ENCODE assay signal across 1 cellular context in the genomic region with DNA sequence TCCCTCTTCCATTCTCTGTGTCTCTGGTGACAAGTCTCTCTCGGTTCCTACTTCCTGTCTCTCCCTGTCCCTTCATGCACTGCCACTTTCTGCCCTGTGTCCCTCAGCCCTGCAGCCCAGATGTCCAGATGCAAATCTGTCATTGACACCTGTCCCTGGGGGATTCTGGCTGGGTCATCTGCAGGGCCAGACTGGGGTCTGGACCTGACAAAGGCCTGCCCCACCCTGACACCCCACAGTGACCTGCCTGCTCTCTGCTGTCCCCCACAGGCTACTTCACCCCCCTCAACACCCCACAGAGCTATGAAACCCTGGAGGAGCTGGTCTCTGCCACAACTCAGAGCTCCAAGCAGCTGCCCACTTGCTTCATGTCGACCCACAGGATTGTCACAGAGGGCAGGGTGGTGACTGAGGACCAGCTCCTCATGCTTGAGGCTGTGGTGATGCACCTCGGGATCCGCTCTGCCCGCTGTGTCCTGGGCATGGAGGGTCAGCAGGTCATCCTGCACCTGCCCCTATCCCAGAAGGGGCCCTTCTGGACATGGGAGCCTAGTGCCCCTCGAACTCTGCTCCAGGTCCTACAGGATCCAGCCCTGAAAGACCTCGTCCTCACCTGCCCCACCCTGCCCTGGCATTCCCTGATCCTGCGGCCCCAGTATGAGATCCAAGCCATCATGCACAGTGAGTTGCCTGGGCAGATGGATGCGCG.
A peak's percentile ranks its signal among the peaks of the same experiment; 100 is the strongest.
TF ChIP-seq lines count a peak whose summit lies in the region.

No MANE protein-coding gene starts in this region.

TF ChIP-seq in K562, 482 proteins besides CTCF, POLR2A, EP300 and RAD21:
- TF ChIP-seq, protein P1, sequence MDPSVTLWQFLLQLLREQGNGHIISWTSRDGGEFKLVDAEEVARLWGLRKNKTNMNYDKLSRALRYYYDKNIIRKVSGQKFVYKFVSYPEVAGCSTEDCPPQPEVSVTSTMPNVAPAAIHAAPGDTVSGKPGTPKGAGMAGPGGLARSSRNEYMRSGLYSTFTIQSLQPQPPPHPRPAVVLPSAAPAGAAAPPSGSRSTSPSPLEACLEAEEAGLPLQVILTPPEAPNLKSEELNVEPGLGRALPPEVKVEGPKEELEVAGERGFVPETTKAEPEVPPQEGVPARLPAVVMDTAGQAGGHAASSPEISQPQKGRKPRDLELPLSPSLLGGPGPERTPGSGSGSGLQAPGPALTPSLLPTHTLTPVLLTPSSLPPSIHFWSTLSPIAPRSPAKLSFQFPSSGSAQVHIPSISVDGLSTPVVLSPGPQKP (CRISPR knock-in tag; IDR thresholded peaks at IDR 0.05): no peak
- TF ChIP-seq PHF21A (IDR thresholded peaks at IDR 0.05; ENCODE audit: borderline replicate concordance, low read depth): no peak
- TF ChIP-seq, protein P2, sequence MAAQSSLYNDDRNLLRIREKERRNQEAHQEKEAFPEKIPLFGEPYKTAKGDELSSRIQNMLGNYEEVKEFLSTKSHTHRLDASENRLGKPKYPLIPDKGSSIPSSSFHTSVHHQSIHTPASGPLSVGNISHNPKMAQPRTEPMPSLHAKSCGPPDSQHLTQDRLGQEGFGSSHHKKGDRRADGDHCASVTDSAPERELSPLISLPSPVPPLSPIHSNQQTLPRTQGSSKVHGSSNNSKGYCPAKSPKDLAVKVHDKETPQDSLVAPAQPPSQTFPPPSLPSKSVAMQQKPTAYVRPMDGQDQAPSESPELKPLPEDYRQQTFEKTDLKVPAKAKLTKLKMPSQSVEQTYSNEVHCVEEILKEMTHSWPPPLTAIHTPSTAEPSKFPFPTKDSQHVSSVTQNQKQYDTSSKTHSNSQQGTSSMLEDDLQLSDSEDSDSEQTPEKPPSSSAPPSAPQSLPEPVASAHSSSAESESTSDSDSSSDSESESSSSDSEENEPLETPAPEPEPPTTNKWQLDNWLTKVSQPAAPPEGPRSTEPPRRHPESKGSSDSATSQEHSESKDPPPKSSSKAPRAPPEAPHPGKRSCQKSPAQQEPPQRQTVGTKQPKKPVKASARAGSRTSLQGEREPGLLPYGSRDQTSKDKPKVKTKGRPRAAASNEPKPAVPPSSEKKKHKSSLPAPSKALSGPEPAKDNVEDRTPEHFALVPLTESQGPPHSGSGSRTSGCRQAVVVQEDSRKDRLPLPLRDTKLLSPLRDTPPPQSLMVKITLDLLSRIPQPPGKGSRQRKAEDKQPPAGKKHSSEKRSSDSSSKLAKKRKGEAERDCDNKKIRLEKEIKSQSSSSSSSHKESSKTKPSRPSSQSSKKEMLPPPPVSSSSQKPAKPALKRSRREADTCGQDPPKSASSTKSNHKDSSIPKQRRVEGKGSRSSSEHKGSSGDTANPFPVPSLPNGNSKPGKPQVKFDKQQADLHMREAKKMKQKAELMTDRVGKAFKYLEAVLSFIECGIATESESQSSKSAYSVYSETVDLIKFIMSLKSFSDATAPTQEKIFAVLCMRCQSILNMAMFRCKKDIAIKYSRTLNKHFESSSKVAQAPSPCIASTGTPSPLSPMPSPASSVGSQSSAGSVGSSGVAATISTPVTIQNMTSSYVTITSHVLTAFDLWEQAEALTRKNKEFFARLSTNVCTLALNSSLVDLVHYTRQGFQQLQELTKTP (IDR thresholded peaks at IDR 0.05; ENCODE audit: low read depth in 1 of 2, partially characterized antibody in 2 of 2): no peak
- TF ChIP-seq TCF3 (CRISPR knock-in tag; IDR thresholded peaks at IDR 0.05): peak; percentile 30; the same call in 1 of the 2 replicates
- TF ChIP-seq, protein P3, sequence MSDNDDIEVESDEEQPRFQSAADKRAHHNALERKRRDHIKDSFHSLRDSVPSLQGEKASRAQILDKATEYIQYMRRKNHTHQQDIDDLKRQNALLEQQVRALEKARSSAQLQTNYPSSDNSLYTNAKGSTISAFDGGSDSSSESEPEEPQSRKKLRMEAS (CRISPR knock-in tag; IDR thresholded peaks at IDR 0.05): peak; percentile 24; the same call in 1 of the 2 replicates
- no peak for TF ChIP-seq ZNF253 (CRISPR knock-in tag; conservative IDR thresholded peaks at IDR 0.05)
- TF ChIP-seq, protein P4, sequence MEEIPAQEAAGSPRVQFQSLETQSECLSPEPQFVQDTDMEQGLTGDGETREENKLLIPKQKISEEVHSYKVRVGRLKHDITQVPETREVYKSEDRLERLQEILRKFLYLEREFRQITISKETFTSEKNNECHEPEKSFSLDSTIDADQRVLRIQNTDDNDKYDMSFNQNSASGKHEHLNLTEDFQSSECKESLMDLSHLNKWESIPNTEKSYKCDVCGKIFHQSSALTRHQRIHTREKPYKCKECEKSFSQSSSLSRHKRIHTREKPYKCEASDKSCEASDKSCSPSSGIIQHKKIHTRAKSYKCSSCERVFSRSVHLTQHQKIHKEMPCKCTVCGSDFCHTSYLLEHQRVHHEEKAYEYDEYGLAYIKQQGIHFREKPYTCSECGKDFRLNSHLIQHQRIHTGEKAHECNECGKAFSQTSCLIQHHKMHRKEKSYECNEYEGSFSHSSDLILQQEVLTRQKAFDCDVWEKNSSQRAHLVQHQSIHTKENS (CRISPR knock-in tag; IDR thresholded peaks at IDR 0.05): no peak
- TF ChIP-seq, protein P5, sequence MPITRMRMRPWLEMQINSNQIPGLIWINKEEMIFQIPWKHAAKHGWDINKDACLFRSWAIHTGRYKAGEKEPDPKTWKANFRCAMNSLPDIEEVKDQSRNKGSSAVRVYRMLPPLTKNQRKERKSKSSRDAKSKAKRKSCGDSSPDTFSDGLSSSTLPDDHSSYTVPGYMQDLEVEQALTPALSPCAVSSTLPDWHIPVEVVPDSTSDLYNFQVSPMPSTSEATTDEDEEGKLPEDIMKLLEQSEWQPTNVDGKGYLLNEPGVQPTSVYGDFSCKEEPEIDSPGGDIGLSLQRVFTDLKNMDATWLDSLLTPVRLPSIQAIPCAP (CRISPR knock-in tag; IDR thresholded peaks at IDR 0.05; ENCODE audit: borderline replicate concordance): no peak
- TF ChIP-seq PPARD (CRISPR knock-in tag; IDR thresholded peaks at IDR 0.05): no peak
- no peak for TF ChIP-seq PCBP2 (IDR thresholded peaks at IDR 0.05; ENCODE audit: low read depth, low read length, poor library complexity, severe bottlenecking)
- peak; percentile 67 for TF ChIP-seq CBFA2T3 (IDR thresholded peaks at IDR 0.05)
- no peak for TF ChIP-seq SRSF1 (IDR thresholded peaks at IDR 0.05; ENCODE audit: low read depth, low read length)
- TF ChIP-seq, protein P6, sequence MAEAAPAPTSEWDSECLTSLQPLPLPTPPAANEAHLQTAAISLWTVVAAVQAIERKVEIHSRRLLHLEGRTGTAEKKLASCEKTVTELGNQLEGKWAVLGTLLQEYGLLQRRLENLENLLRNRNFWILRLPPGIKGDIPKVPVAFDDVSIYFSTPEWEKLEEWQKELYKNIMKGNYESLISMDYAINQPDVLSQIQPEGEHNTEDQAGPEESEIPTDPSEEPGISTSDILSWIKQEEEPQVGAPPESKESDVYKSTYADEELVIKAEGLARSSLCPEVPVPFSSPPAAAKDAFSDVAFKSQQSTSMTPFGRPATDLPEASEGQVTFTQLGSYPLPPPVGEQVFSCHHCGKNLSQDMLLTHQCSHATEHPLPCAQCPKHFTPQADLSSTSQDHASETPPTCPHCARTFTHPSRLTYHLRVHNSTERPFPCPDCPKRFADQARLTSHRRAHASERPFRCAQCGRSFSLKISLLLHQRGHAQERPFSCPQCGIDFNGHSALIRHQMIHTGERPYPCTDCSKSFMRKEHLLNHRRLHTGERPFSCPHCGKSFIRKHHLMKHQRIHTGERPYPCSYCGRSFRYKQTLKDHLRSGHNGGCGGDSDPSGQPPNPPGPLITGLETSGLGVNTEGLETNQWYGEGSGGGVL (CRISPR knock-in tag; IDR thresholded peaks at IDR 0.05): no peak
- no peak for TF ChIP-seq NFE2L1 (tag; IDR thresholded peaks at IDR 0.05; ENCODE audit: borderline replicate concordance, low read depth)
- TF ChIP-seq, protein P7, sequence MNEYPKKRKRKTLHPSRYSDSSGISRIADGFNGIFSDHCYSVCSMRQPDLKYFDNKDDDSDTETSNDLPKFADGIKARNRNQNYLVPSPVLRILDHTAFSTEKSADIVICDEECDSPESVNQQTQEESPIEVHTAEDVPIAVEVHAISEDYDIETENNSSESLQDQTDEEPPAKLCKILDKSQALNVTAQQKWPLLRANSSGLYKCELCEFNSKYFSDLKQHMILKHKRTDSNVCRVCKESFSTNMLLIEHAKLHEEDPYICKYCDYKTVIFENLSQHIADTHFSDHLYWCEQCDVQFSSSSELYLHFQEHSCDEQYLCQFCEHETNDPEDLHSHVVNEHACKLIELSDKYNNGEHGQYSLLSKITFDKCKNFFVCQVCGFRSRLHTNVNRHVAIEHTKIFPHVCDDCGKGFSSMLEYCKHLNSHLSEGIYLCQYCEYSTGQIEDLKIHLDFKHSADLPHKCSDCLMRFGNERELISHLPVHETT (CRISPR knock-in tag; conservative IDR thresholded peaks at IDR 0.05 in 1 of 2, IDR thresholded peaks at IDR 0.05 in 1 of 2): no peak
- no peak for TF ChIP-seq MIER1 (IDR thresholded peaks at IDR 0.05; ENCODE audit: low read depth)
- no peak for TF ChIP-seq TSC22D4 (tag; IDR thresholded peaks at IDR 0.05)
- TF ChIP-seq CBFA2T2 (conservative IDR thresholded peaks at IDR 0.05): peak; percentile 47; the same call in 1 of the 2 replicates
- peak; percentile 23; the same call in 1 of the 2 replicates for TF ChIP-seq TAL1 (IDR thresholded peaks at IDR 0.05)
- no peak for TF ChIP-seq TEAD2 (tag; IDR thresholded peaks at IDR 0.05)
